ENCODE assay signal across 6 cellular contexts in the genomic region with DNA sequence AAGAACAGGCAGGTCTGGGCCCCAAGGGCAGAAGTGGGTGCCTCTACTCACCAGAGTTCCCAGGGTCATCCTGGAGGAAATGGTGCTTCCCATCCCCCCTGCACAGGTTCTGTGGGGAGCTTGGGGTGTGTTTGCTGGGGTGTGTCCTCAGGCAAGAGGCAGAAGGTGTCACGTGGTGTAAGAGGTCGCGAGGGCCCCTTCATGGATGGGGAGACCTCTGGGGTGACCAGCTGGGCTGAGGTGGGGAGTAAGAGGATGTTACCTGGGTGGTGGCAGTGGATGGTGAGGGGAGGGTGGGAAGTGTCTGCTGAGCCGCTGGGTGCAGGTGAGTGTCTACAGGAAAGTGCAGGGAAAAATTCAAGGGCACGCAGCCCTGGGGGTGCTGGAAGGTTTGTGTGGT. TPM values are rescaled to one million over a fixed set of nuclear protein-coding genes. Genes with fewer than 3 reads are reported as not detected.
DNase-seq lines count a peak whose midpoint lies in the region; ATAC-seq and TF ChIP-seq lines count a peak whose summit lies in the region.
"Not testable (repeated sequence)": the region's sequence is repeated elsewhere in the genome, so short reads cannot be mapped to it uniquely, and the experiment has no call there.

No MANE protein-coding gene starts in this region.

- peaks cover 17% of the 10 kb centered on the region for H3K4me1 Mint-ChIP-seq in activated naive CD8-positive, alpha-beta T cell treated with anti-CD3 and anti-CD28 coated beads, Interleukin-2, amount 10 ng/mL, durations not matched to agents 7 days and 5 days
- peaks cover 16 to 33% of the 10 kb centered on the region in 2 donors for H3K4me1 Mint-ChIP-seq in natural killer cell

- H3K9ac ChIP-seq in ES-I3 (ENCODE audit: low read depth, low read length): peak overlapping the region; percentile 43; the same call in 1 of the 2 replicates

- TF ChIP-seq CTCF in WI38 (IDR thresholded peaks at IDR 0.05; ENCODE audit: low read depth, low read length); left ventricle myocardium inferior (IDR thresholded peaks at IDR 0.05; ENCODE audit: borderline replicate concordance); natural killer cell (IDR thresholded peaks at IDR 0.05); upper lobe of left lung (IDR thresholded peaks at IDR 0.05): not testable (repeated sequence)

- not testable (repeated sequence) for H3K9me3 Mint-ChIP-seq in activated naive CD8-positive, alpha-beta T cell treated with anti-CD3 and anti-CD28 coated beads, Interleukin-2, amount 10 ng/mL, durations not matched to agents 7 days and 5 days; natural killer cell

- not testable (repeated sequence) for H3K4me1 ChIP-seq in ES-I3 (ENCODE audit: insufficient read depth, low read length)
- peaks cover 32% of the 10 kb centered on the region for H3K4me1 ChIP-seq in left ventricle myocardium inferior
- peaks cover 22 to 38% (median 29%) of the 10 kb centered on the region in 4 donors for H3K4me1 ChIP-seq in upper lobe of left lung

- not testable (repeated sequence) for H3K36me3 Mint-ChIP-seq in activated naive CD8-positive, alpha-beta T cell treated with anti-CD3 and anti-CD28 coated beads, Interleukin-2, amount 10 ng/mL, durations not matched to agents 7 days and 5 days; natural killer cell

- not testable (repeated sequence) for H3K9me3 ChIP-seq in ES-I3 (ENCODE audit: control insufficient read depth, insufficient read depth, low read length); left ventricle myocardium inferior (replicated peaks); upper lobe of left lung

- TF ChIP-seq EP300 in upper lobe of left lung (IDR thresholded peaks at IDR 0.05): not testable (repeated sequence)

- peak overlapping the region; percentile 37 for H3K4me3 Mint-ChIP-seq in activated naive CD8-positive, alpha-beta T cell treated with anti-CD3 and anti-CD28 coated beads, Interleukin-2, amount 10 ng/mL, durations not matched to agents 7 days and 5 days
- peak overlapping the region; percentile 50 for H3K4me3 Mint-ChIP-seq in natural killer cell

- not testable (repeated sequence) for H3K36me3 ChIP-seq in ES-I3 (ENCODE audit: insufficient read depth, low read length); left ventricle myocardium inferior; upper lobe of left lung

- POLR2A ChIA-PET in activated naive CD8-positive, alpha-beta T cell treated with anti-CD3 and anti-CD28 coated beads, Interleukin-2, amount 10 ng/mL, durations not matched to agents 7 days and 5 days (lab: Charles Lee): not testable (repeated sequence)

- intact Hi-C loops in left ventricle myocardium inferior (cut with micrococcal nuclease); natural killer cell (cut with micrococcal nuclease): not testable (repeated sequence)

- not testable (repeated sequence) for TF ChIP-seq POLR2A in upper lobe of left lung (IDR thresholded peaks at IDR 0.05)

- not testable (repeated sequence) for DNase-seq in activated naive CD8-positive, alpha-beta T cell treated with anti-CD3 and anti-CD28 coated beads, Interleukin-2, amount 10 ng/mL, durations not matched to agents 7 days and 5 days; left ventricle myocardium inferior; natural killer cell
- DNase-seq in upper lobe of left lung: peak in 1 of 2 donors; percentile 15

- 55 to 65% methylated on average over 5 of the region's 5 CpGs for WGBS in upper lobe of left lung, 2 donors

- H3K27me3 ChIP-seq in left ventricle myocardium inferior (ENCODE audit: low read depth): peaks cover 19% of the 10 kb centered on the region
- H3K27me3 ChIP-seq in upper lobe of left lung: not testable (repeated sequence)

- not testable (repeated sequence) for ATAC-seq in activated naive CD8-positive, alpha-beta T cell treated with anti-CD3 and anti-CD28 coated beads, Interleukin-2, amount 10 ng/mL, durations not matched to agents 7 days and 5 days (ENCODE audit: low read depth); natural killer cell; upper lobe of left lung (ENCODE audit: low FRiP score in 2 of 2)

- H3K27me3 Mint-ChIP-seq in activated naive CD8-positive, alpha-beta T cell treated with anti-CD3 and anti-CD28 coated beads, Interleukin-2, amount 10 ng/mL, durations not matched to agents 7 days and 5 days: peaks cover 57% of the 10 kb centered on the region
- peaks cover 66 to 67% of the 10 kb centered on the region in 2 donors for H3K27me3 Mint-ChIP-seq in natural killer cell (ENCODE audit: low read depth in 2 of 2)

- H3K4me3 ChIP-seq in WI38 (ENCODE audit: low read depth, low read length): peak overlapping the region; percentile 71; the same call in 1 of the 2 replicates
- peak overlapping the region; percentile 72 for H3K4me3 ChIP-seq in left ventricle myocardium inferior
- H3K4me3 ChIP-seq in upper lobe of left lung: peak overlapping the region in 3 of 4 donors; percentile 47 to 61 (median 55)

- not testable (repeated sequence) for H3K27ac Mint-ChIP-seq in activated naive CD8-positive, alpha-beta T cell treated with anti-CD3 and anti-CD28 coated beads, Interleukin-2, amount 10 ng/mL, durations not matched to agents 7 days and 5 days; natural killer cell

- not testable (repeated sequence) for H3K27ac ChIP-seq in left ventricle myocardium inferior (replicated peaks); upper lobe of left lung

RNA-seq across cellular contexts. Expression of a gene that starts 0.8 kb away (rescaled TPM):
- total RNA-seq in activated naive CD8-positive, alpha-beta T cell treated with anti-CD3 and anti-CD28 coated beads, Interleukin-2, amount 10 ng/mL, durations not matched to agents 7 days and 5 days: not detected
- total RNA-seq in left ventricle myocardium inferior (0.19 TPM), natural killer cell (under 1 TPM in 1 of 3 donors, not detected in 2; 0.43 TPM), upper lobe of left lung (1 to 10 TPM in 1 of 6 donors, under 1 TPM in 3, not detected in 2; 0.37 to 2.1 (median 0.75) TPM)

RNA-seq across cellular contexts. Expression of a gene that starts 19.7 kb away (rescaled TPM):
- total RNA-seq in activated naive CD8-positive, alpha-beta T cell treated with anti-CD3 and anti-CD28 coated beads, Interleukin-2, amount 10 ng/mL, durations not matched to agents 7 days and 5 days: under 1 TPM; 0.53 to 0.60 TPM
- total RNA-seq in left ventricle myocardium inferior (0.93 TPM), natural killer cell (1 to 10 TPM in 2 of 3 donors, under 1 TPM in 1; 0.98 to 2.4 (median 2.4) TPM), upper lobe of left lung (1 to 10 TPM in 3 of 6 donors, under 1 TPM in 1, not detected in 2; 1.00 to 3.7 (median 1.5) TPM)

RNA-seq across cellular contexts. Expression of a gene that starts 24.2 kb away (rescaled TPM):
- not detected for total RNA-seq in activated naive CD8-positive, alpha-beta T cell treated with anti-CD3 and anti-CD28 coated beads, Interleukin-2, amount 10 ng/mL, durations not matched to agents 7 days and 5 days
- total RNA-seq in left ventricle myocardium inferior (0.19 TPM), natural killer cell (not detected), upper lobe of left lung (1 to 10 TPM in 3 of 6 donors, under 1 TPM in 2, not detected in 1; 0.30 to 2.3 (median 1.4) TPM)

RNA-seq across cellular contexts. Expression of a gene that starts 41.7 kb away (rescaled TPM):
- under 1 TPM; 0.91 to 0.97 TPM for total RNA-seq in activated naive CD8-positive, alpha-beta T cell treated with anti-CD3 and anti-CD28 coated beads, Interleukin-2, amount 10 ng/mL, durations not matched to agents 7 days and 5 days
- total RNA-seq in left ventricle myocardium inferior: 0.38 TPM
- under 1 TPM in 2 of 3 donors, not detected in 1; 0.18 to 0.23 TPM for total RNA-seq in natural killer cell
- 1 to 10 TPM in 3 of 6 donors, under 1 TPM in 3; under 0.01 to 1.6 (median 0.80) TPM for total RNA-seq in upper lobe of left lung

RNA-seq across cellular contexts. Expression of a gene that starts 57.9 kb away (rescaled TPM):
- 1 to 10 TPM; 2.3 to 2.7 TPM for total RNA-seq in activated naive CD8-positive, alpha-beta T cell treated with anti-CD3 and anti-CD28 coated beads, Interleukin-2, amount 10 ng/mL, durations not matched to agents 7 days and 5 days
- total RNA-seq in left ventricle myocardium inferior: 18.2 TPM
- total RNA-seq in natural killer cell: under 1 TPM; 0.16 to 0.43 (median 0.26) TPM
- 100 to 1,000 TPM in 1 of 6 donors, 10 to 100 TPM in 5; 30.2 to 104 (median 39.9) TPM for total RNA-seq in upper lobe of left lung
